1 cellular context compared by ENCODE assay signal in genomic region chr5:169695025-169695625, GRCh38.
TF ChIP-seq lines count a peak whose summit lies in the region.

No MANE protein-coding gene starts in this region.

TF ChIP-seq in IMR-90, 13 proteins besides CTCF, POLR2A, EP300 and RAD21:
- TF ChIP-seq NFE2L2 (IDR thresholded peaks at IDR 0.05; ENCODE audit: low read depth, low read length) (no peak), MAZ (IDR thresholded peaks at IDR 0.05; ENCODE audit: borderline replicate concordance, low read depth, low read length) (no peak), MXI1 (IDR thresholded peaks at IDR 0.05; ENCODE audit: borderline replicate concordance, low read depth, low read length) (no peak), MAFK (IDR thresholded peaks at IDR 0.05; ENCODE audit: low read depth, low read length) (no peak), BHLHE40 (IDR thresholded peaks at IDR 0.05; ENCODE audit: low read depth, low read length) (no peak), FOS (IDR thresholded peaks at IDR 0.05; ENCODE audit: low read depth, low read length) (no peak), RFX5 (IDR thresholded peaks at IDR 0.05; ENCODE audit: low read depth, low read length) (no peak), CHD1 (IDR thresholded peaks at IDR 0.05; ENCODE audit: low read depth, low read length) (no peak), USF2 (IDR thresholded peaks at IDR 0.05; ENCODE audit: low read depth, low read length) (no peak), CEBPB (IDR thresholded peaks at IDR 0.05; ENCODE audit: low read depth, low read length) (no peak), SMC3 (IDR thresholded peaks at IDR 0.05; ENCODE audit: low read depth, low read length) (no peak), RCOR1 (IDR thresholded peaks at IDR 0.05; ENCODE audit: insufficient replicate concordance, low read length) (no peak), ELK1 (IDR thresholded peaks at IDR 0.05; ENCODE audit: borderline replicate concordance, low read depth, low read length) (no peak)
TF ChIP-seq in IMR-90: peak in this region for 0.
